Comparison of ENCODE assay signal across 17 cellular contexts in the genomic region with DNA sequence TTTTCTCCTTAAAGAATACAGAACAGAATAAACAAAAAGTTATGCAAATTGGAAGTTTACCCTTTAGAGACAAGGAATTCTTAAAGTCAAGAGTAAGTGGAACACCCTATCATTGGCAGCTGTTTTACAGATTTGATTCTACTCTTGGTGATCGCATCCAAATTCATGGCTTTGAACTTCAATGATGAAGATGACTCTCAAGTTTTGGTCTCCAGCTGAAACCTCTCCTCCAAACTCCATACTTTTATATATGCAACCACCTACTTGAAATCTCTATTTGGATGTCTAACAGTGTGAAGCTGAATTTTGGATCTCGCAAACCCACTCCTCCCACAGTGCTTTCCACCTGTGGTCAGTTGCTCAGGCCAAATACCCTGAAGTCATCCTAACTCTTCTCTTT.
DNase-seq lines count a peak whose midpoint lies in the region; ATAC-seq and TF ChIP-seq lines count a peak whose summit lies in the region.
"Had no signal": no experiment of that assay in that cellular context is flagged by ENCODE, and none has a peak within 500 bp of the region (broad histone marks: within the 10 kb centered on the region; RNA-seq: fewer than 3 reads in every experiment).

No MANE protein-coding gene starts in this region.

- intact Hi-C loops in CD4-positive, alpha-beta memory T cell (cut with micrococcal nuclease), result no loop called here
- intact Hi-C loops in sigmoid colon (cut with DNase I), result no loop called here

- H3K36me3 ChIP-seq in SK-N-SH (replicated peaks in 1 of 2; ENCODE audit: control insufficient read depth in 1 of 2, insufficient read depth in 2 of 2, low read length in 1 of 2) (peaks cover 45 to 46% of the 10 kb centered on the region in 2 experiments), iPS-20b (ENCODE audit: insufficient read depth, low read depth, low read length) (peaks cover 41% of the 10 kb centered on the region), sigmoid colon (peaks cover 15 to 49% (median 19%) of the 10 kb centered on the region in 4 donors)
- peaks cover 40% of the 10 kb centered on the region for H3K36me3 ChIP-seq in CD4-positive, alpha-beta memory T cell (ENCODE audit: insufficient read depth, low read length)

- TF ChIP-seq RAD21 in SK-N-SH (IDR thresholded peaks at IDR 0.05; ENCODE audit: low read length), result no peak

- H3K9me2 ChIP-seq in SK-N-SH, result no peaks in the 10 kb centered on the region

- peaks cover 39 to 41% of the 10 kb centered on the region in 2 donors for H3K36me3 Mint-ChIP-seq in CD4-positive, alpha-beta memory T cell
- H3K36me3 Mint-ChIP-seq in WTC11, result peaks cover 24% of the 10 kb centered on the region

- ATAC-seq in SK-N-SH treated with all-trans-retinoic acid at 6 μM for 48 hours, result no peak
- no peak for ATAC-seq in WTC11
- ATAC-seq in HG02571 (IDR thresholded peaks at IDR 0.05; ENCODE audit: unreplicated experiment), result no peak
- ATAC-seq: PC-3 had no signal

- H3K9me3 ChIP-seq in SK-N-SH (no peaks in the 10 kb centered on the region), iPS-20b (ENCODE audit: insufficient read depth, low read depth, low read length) (no peaks in the 10 kb centered on the region), sigmoid colon (no peaks in the 10 kb centered on the region)
- H3K9me3 ChIP-seq in CD4-positive, alpha-beta memory T cell (ENCODE audit: control insufficient read depth in 1 of 2, low read length in 2 of 2), result no peaks in the 10 kb centered on the region

- H3K4me2 ChIP-seq in SK-N-SH, result no peak overlapping the region

- H3K27ac ChIP-seq in SK-N-SH (ENCODE audit: low read depth in 2 of 2, low read length in 1 of 2) (no peak overlapping the region), iPS-20b (ENCODE audit: low read length) (no peak overlapping the region), sigmoid colon (no peak overlapping the region)
- no peak overlapping the region for H3K27ac ChIP-seq in CD4-positive, alpha-beta memory T cell (ENCODE audit: low read depth, low read length)
- H3K27ac ChIP-seq: 22Rv1, RWPE1 had no signal

- peaks cover 9% of the 10 kb centered on the region for H3F3A ChIP-seq in SK-N-SH (replicated peaks; ENCODE audit: insufficient read depth)

- 95% methylated on average over 2 of the region's 2 CpGs for WGBS in SK-N-SH (ENCODE audit: low lambda C conversion rate)
- 98 to 100% methylated on average over 2 of the region's 2 CpGs for WGBS in sigmoid colon, 2 donors

- no peaks in the 10 kb centered on the region; a peak in 1 of 4 replicates for H3K4me1 ChIP-seq in SK-N-SH (ENCODE audit: control insufficient read depth in 1 of 2, insufficient read depth in 2 of 2, low read depth in 1 of 2, low read length in 1 of 2)
- no peaks in the 10 kb centered on the region for H3K4me1 ChIP-seq in CD4-positive, alpha-beta memory T cell (ENCODE audit: insufficient read depth, low read length)
- peaks cover 15% of the 10 kb centered on the region; the same call in 1 of the 2 replicates for H3K4me1 ChIP-seq in iPS-20b (ENCODE audit: insufficient read depth, low read length)
- peaks cover 0 to 15% (median 7%) of the 10 kb centered on the region in 4 donors for H3K4me1 ChIP-seq in sigmoid colon

- H3K9ac ChIP-seq in SK-N-SH (no peak overlapping the region), iPS-20b (ENCODE audit: low read depth, low read length) (peak overlapping the region; percentile 63; the same call in 1 of the 2 replicates)

- no peak overlapping the region for H3K4me3 Mint-ChIP-seq in CD4-positive, alpha-beta memory T cell
- peak overlapping the region; percentile 40 for H3K4me3 Mint-ChIP-seq in WTC11

- TF ChIP-seq CTCF in SK-N-SH (IDR thresholded peaks at IDR 0.05) (no peak), WTC11 (IDR thresholded peaks at IDR 0.05) (no peak), sigmoid colon (IDR thresholded peaks at IDR 0.05) (no peak)

- no peaks in the 10 kb centered on the region for H3K27me3 Mint-ChIP-seq in CD4-positive, alpha-beta memory T cell
- H3K27me3 Mint-ChIP-seq in WTC11 (ENCODE audit: low read depth), result no peaks in the 10 kb centered on the region

- TF ChIP-seq POLR2A in sigmoid colon (IDR thresholded peaks at IDR 0.05), result no peak

- POLR2A ChIA-PET in SK-N-SH (lab: Yijun Ruan, JAX) (no interaction called here), WTC11 (lab: Charles Lee) (interaction anchor here (0.6 kb wide), 1 partner anchor 335 kb away, joined by 3 read pairs; no protein-coding TSS in a partner anchor)
- POLR2A ChIA-PET in CD4-positive, alpha-beta memory T cell (lab: Charles Lee; ENCODE audit: partially characterized antibody), result interaction anchor here (1.0 to 1.6 kb wide), 2 partner anchors 13 to 80 kb away, joined by 3 to 7 read pairs; no protein-coding TSS in a partner anchor

- H3K27me3 ChIP-seq in SK-N-SH (ENCODE audit: insufficient read depth), result no peaks in the 10 kb centered on the region
- H3K27me3 ChIP-seq in CD4-positive, alpha-beta memory T cell (ENCODE audit: insufficient read depth, low read length), result no peaks in the 10 kb centered on the region
- H3K27me3 ChIP-seq in iPS-20b (ENCODE audit: insufficient read depth, low read length), result no peaks in the 10 kb centered on the region
- no peaks in the 10 kb centered on the region for H3K27me3 ChIP-seq in sigmoid colon

- DNase-seq in SK-N-SH (no peak), WTC11 (ENCODE audit: low spot score) (no peak), sigmoid colon (no peak), NCI-H2029 (lab: John Stamatoyannopoulos, UW) (no peak)
- DNase-seq in CD4-positive, alpha-beta memory T cell, result no peak
- DNase-seq: GF-D8, GOT3, MV-4-11, NCI-H1417 treated with DMSO at 0.1 percent for 48 hours, NCI-H2081, NCI-H774, PC-3 had no signal

- H3K27ac Mint-ChIP-seq in CD4-positive, alpha-beta memory T cell, result peak overlapping the region in 4 of 7 donors; percentile 11 to 57 (median 34)
- H3K27ac Mint-ChIP-seq in WTC11, result peak overlapping the region; percentile 89

- H3K9me3 Mint-ChIP-seq in CD4-positive, alpha-beta memory T cell, result no peaks in the 10 kb centered on the region
- H3K9me3 Mint-ChIP-seq in WTC11, result no peaks in the 10 kb centered on the region

- no peak overlapping the region for H3K4me3 ChIP-seq in SK-N-SH (ENCODE audit: low read depth in 2 of 2, low read length in 1 of 2)
- no peak overlapping the region for H3K4me3 ChIP-seq in CD4-positive, alpha-beta memory T cell (ENCODE audit: low read length in 2 of 2)
- peak overlapping the region; percentile 42; the same call in 1 of the 2 replicates for H3K4me3 ChIP-seq in iPS-20b (ENCODE audit: low read length)
- no peak overlapping the region for H3K4me3 ChIP-seq in sigmoid colon

- no peak overlapping the region for H2AFZ ChIP-seq in SK-N-SH (ENCODE audit: low read depth)

- CTCF ChIA-PET in SK-N-SH (lab: Yijun Ruan, JAX), result interaction anchor here (2.0 to 4.6 kb wide), 2 partner anchors 10 to 79 kb away, joined by 9 to 25 read pairs; no protein-coding TSS in a partner anchor
- CTCF ChIA-PET in CD4-positive, alpha-beta memory T cell (lab: Charles Lee; ENCODE audit: partially characterized antibody), result interaction anchor here (1.1 kb wide), 1 partner anchor 11 kb away, joined by 3 read pairs; no protein-coding TSS in a partner anchor
- CTCF ChIA-PET in WTC11 (lab: Charles Lee), result interaction anchor here (0.9 to 1.7 kb wide), 5 partner anchors 10 to 262 kb away, joined by 3 to 16 read pairs (median 5); no protein-coding TSS in a partner anchor

- H3K4me1 Mint-ChIP-seq in CD4-positive, alpha-beta memory T cell, result peaks cover 2 to 14% (median 7%) of the 10 kb centered on the region in 4 donors
- peaks cover 39% of the 10 kb centered on the region for H3K4me1 Mint-ChIP-seq in WTC11

- 0 out of 2 replicates have a peak, but pooled peaks cover 8% of the 10 kb centered on the region for H3K79me2 ChIP-seq in SK-N-SH (ENCODE audit: insufficient read depth)

- H4K20me1 ChIP-seq in SK-N-SH (ENCODE audit: insufficient read depth), result no peaks in the 10 kb centered on the region

- TF ChIP-seq EP300 in SK-N-SH (IDR thresholded peaks at IDR 0.05; ENCODE audit: borderline replicate concordance in 1 of 2, low read depth in 1 of 2, low read length in 1 of 2) (no peak), sigmoid colon (IDR thresholded peaks at IDR 0.05) (no peak)

TF ChIP-seq in SK-N-SH treated with all-trans-retinoic acid at 6 μM for 48 hours, 23 proteins besides CTCF, POLR2A, EP300 and RAD21:
- TF ChIP-seq ZNF70 (CRISPR knock-in tag; IDR thresholded peaks at IDR 0.05), result peak; percentile 68; the same call in 1 of the 2 replicates
- TF ChIP-seq ZNF565 (CRISPR knock-in tag; conservative IDR thresholded peaks at IDR 0.05; ENCODE audit: low read depth), result no peak
- TF ChIP-seq TCF4 (CRISPR knock-in tag; IDR thresholded peaks at IDR 0.05; ENCODE audit: borderline replicate concordance), result no peak

TF ChIP-seq in SK-N-SH, 30 proteins besides CTCF, POLR2A, EP300 and RAD21 (continues in another document):
- TF ChIP-seq MEF2A (IDR thresholded peaks at IDR 0.05; ENCODE audit: borderline replicate concordance, low read depth) (no peak), POLR2AphosphoS5 (IDR thresholded peaks at IDR 0.05; ENCODE audit: low read depth, low read length) (no peak), FOXJ3 (CRISPR knock-in tag; IDR thresholded peaks at IDR 0.05) (no peak)
- TF ChIP-seq, protein P1, sequence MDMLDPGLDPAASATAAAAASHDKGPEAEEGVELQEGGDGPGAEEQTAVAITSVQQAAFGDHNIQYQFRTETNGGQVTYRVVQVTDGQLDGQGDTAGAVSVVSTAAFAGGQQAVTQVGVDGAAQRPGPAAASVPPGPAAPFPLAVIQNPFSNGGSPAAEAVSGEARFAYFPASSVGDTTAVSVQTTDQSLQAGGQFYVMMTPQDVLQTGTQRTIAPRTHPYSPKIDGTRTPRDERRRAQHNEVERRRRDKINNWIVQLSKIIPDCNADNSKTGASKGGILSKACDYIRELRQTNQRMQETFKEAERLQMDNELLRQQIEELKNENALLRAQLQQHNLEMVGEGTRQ (IDR thresholded peaks at IDR 0.05; ENCODE audit: borderline replicate concordance, low read depth, low read length), result no peak

TF ChIP-seq in WTC11, 78 proteins besides CTCF, POLR2A, EP300 and RAD21 (continues in another document):
- TF ChIP-seq SMAD3 (CRISPR knock-in tag; IDR thresholded peaks at IDR 0.05; ENCODE audit: borderline replicate concordance), result no peak
- TF ChIP-seq MYBL2 (CRISPR knock-in tag; IDR thresholded peaks at IDR 0.05), result no peak
- TF ChIP-seq ATF1 (CRISPR knock-in tag; IDR thresholded peaks at IDR 0.05), result no peak
- TF ChIP-seq, protein P2, sequence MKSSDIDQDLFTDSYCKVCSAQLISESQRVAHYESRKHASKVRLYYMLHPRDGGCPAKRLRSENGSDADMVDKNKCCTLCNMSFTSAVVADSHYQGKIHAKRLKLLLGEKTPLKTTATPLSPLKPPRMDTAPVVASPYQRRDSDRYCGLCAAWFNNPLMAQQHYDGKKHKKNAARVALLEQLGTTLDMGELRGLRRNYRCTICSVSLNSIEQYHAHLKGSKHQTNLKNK (CRISPR knock-in tag; IDR thresholded peaks at IDR 0.05), result no peak
- no peak for TF ChIP-seq GTF2I (CRISPR knock-in tag; conservative IDR thresholded peaks at IDR 0.05)
- no peak for TF ChIP-seq ZNF416 (CRISPR knock-in tag; IDR thresholded peaks at IDR 0.05)
